1 cellular context compared by ENCODE assay signal in the genomic region with DNA sequence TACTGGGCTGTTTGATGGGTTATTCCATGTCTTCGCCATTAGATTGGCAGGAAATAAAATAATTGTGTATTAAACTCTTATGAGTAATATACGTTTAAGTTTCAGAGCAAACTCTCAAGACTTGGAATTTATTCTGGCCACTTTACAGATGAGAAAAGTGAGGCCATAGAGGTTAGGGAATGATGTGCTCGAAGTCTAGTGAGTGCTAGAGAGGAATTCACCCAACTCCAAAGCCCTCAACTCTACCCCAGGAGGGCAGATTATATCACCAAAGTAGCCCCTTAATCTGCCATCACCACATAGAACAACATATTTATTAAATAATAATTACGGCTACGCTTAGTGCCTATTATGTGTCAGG.
TF ChIP-seq lines count a peak whose summit lies in the region.

No MANE protein-coding gene starts in this region.

TF ChIP-seq in WTC11, 78 proteins besides CTCF, POLR2A, EP300 and RAD21 (continued from another document):
- TF ChIP-seq FOXP4 (CRISPR knock-in tag; IDR thresholded peaks at IDR 0.05) (no peak), ZNF121 (CRISPR knock-in tag; IDR thresholded peaks at IDR 0.05) (no peak), ZSCAN18 (CRISPR knock-in tag; IDR thresholded peaks at IDR 0.05) (no peak), GRHL2 (CRISPR knock-in tag; IDR thresholded peaks at IDR 0.05; ENCODE audit: insufficient replicate concordance, severe bottlenecking) (no peak), NR3C1 (CRISPR knock-in tag; conservative IDR thresholded peaks at IDR 0.05; ENCODE audit: low read depth) (no peak), ATF1 (CRISPR knock-in tag; IDR thresholded peaks at IDR 0.05) (no peak), FOXP1 (CRISPR knock-in tag; IDR thresholded peaks at IDR 0.05; ENCODE audit: borderline replicate concordance) (no peak), ZBTB21 (CRISPR knock-in tag; IDR thresholded peaks at IDR 0.05; ENCODE audit: borderline replicate concordance) (no peak)
- TF ChIP-seq, protein P1, sequence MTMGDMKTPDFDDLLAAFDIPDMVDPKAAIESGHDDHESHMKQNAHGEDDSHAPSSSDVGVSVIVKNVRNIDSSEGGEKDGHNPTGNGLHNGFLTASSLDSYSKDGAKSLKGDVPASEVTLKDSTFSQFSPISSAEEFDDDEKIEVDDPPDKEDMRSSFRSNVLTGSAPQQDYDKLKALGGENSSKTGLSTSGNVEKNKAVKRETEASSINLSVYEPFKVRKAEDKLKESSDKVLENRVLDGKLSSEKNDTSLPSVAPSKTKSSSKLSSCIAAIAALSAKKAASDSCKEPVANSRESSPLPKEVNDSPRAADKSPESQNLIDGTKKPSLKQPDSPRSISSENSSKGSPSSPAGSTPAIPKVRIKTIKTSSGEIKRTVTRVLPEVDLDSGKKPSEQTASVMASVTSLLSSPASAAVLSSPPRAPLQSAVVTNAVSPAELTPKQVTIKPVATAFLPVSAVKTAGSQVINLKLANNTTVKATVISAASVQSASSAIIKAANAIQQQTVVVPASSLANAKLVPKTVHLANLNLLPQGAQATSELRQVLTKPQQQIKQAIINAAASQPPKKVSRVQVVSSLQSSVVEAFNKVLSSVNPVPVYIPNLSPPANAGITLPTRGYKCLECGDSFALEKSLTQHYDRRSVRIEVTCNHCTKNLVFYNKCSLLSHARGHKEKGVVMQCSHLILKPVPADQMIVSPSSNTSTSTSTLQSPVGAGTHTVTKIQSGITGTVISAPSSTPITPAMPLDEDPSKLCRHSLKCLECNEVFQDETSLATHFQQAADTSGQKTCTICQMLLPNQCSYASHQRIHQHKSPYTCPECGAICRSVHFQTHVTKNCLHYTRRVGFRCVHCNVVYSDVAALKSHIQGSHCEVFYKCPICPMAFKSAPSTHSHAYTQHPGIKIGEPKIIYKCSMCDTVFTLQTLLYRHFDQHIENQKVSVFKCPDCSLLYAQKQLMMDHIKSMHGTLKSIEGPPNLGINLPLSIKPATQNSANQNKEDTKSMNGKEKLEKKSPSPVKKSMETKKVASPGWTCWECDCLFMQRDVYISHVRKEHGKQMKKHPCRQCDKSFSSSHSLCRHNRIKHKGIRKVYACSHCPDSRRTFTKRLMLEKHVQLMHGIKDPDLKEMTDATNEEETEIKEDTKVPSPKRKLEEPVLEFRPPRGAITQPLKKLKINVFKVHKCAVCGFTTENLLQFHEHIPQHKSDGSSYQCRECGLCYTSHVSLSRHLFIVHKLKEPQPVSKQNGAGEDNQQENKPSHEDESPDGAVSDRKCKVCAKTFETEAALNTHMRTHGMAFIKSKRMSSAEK (CRISPR knock-in tag; IDR thresholded peaks at IDR 0.05; ENCODE audit: borderline replicate concordance), result no peak
